1 cellular context compared by ENCODE assay signal in genomic region chr1:234957330-234958065, GRCh38.
TF ChIP-seq lines count a peak whose summit lies in the region.

No MANE protein-coding gene starts in this region.

TF ChIP-seq in HepG2, 621 proteins besides CTCF, POLR2A, EP300 and RAD21 (continued from another document):
- TF ChIP-seq MBD4 (IDR thresholded peaks at IDR 0.05; ENCODE audit: borderline replicate concordance, low read length): no peak
- TF ChIP-seq SNRNP70 (IDR thresholded peaks at IDR 0.05; ENCODE audit: low read depth, low read length): no peak
- TF ChIP-seq ZNF850 (CRISPR knock-in tag; conservative IDR thresholded peaks at IDR 0.05): no peak
- TF ChIP-seq ZSCAN31 (CRISPR knock-in tag; IDR thresholded peaks at IDR 0.05; ENCODE audit: low read depth): peak; percentile 73
- TF ChIP-seq ZNF674 (CRISPR knock-in tag; IDR thresholded peaks at IDR 0.05; ENCODE audit: low read depth): no peak
- TF ChIP-seq ZNF883 (CRISPR knock-in tag; IDR thresholded peaks at IDR 0.05; ENCODE audit: not compliant biosample characterization): no peak
- peak; percentile 72 for TF ChIP-seq YY1 (IDR thresholded peaks at IDR 0.05; ENCODE audit: insufficient read depth, insufficient replicate concordance, low read depth, low read length)
- TF ChIP-seq TFDP2 (CRISPR knock-in tag; IDR thresholded peaks at IDR 0.05): peak; percentile 48
- no peak for TF ChIP-seq ZNF326 (CRISPR knock-in tag; IDR thresholded peaks at IDR 0.05; ENCODE audit: borderline replicate concordance)
- TF ChIP-seq ZBTB1 (CRISPR knock-in tag; IDR thresholded peaks at IDR 0.05; ENCODE audit: borderline replicate concordance): no peak
- no peak for TF ChIP-seq NFE2L1 (CRISPR knock-in tag; IDR thresholded peaks at IDR 0.05; ENCODE audit: borderline replicate concordance)
- no peak for TF ChIP-seq GZF1 (CRISPR knock-in tag; IDR thresholded peaks at IDR 0.05)
- peak; percentile 63; the same call in 1 of the 2 replicates for TF ChIP-seq LCORL (IDR thresholded peaks at IDR 0.05)
- TF ChIP-seq LCORL (CRISPR knock-in tag; IDR thresholded peaks at IDR 0.05): peak; percentile 97
- TF ChIP-seq ZFP36L2 (CRISPR knock-in tag; IDR thresholded peaks at IDR 0.05): no peak
- TF ChIP-seq ATF7-NPFF (CRISPR knock-in tag; IDR thresholded peaks at IDR 0.05; ENCODE audit: low read depth): peak; percentile 40; the same call in 1 of the 2 replicates
- no peak for TF ChIP-seq ZSCAN20 (CRISPR knock-in tag; IDR thresholded peaks at IDR 0.05; ENCODE audit: borderline replicate concordance)
- peak; percentile 81; the same call in 1 of the 2 replicates for TF ChIP-seq ZKSCAN8 (CRISPR knock-in tag; IDR thresholded peaks at IDR 0.05; ENCODE audit: borderline replicate concordance)
